12 cellular contexts compared by ENCODE assay signal in genomic region chr14:98137626-98138025, GRCh38.
DNase-seq lines count a peak whose midpoint lies in the region; ATAC-seq and TF ChIP-seq lines count a peak whose summit lies in the region.
"Had no signal": no experiment of that assay in that cellular context is flagged by ENCODE, and none has a peak within 500 bp of the region (broad histone marks: within the 10 kb centered on the region; RNA-seq: fewer than 3 reads in every experiment).

No MANE protein-coding gene starts in this region.

- peaks cover 0 to 4% (median 0%) of the 10 kb centered on the region in 11 experiments; a peak in 2 of 22 replicates for H3K27me3 ChIP-seq in BLaER1 treated with 17β-estradiol and CSF1 and Interleukin-3, amounts not matched to agents 10 nM and 100 nM
- H3K27me3 ChIP-seq in body of pancreas (no peaks in the 10 kb centered on the region), right lobe of liver (no peaks in the 10 kb centered on the region)
- H3K27me3 ChIP-seq: brain microvascular endothelial cell, right atrium auricular region had no signal

- no peak for DNase-seq in activated CD4-positive, alpha-beta memory T cell treated with anti-CD3 and anti-CD28 coated beads, Interleukin-2, amount 10 ng/mL, durations not matched to agents 7 days and 5 days
- peak; percentile 44 for DNase-seq in inferior parietal cortex (ENCODE audit: extremely low spot score)
- DNase-seq in body of pancreas: no peak
- DNase-seq in right lobe of liver: no peak
- DNase-seq in NCI-H2029 treated with DMSO at 0.1 percent for 48 hours (lab: John Stamatoyannopoulos, UW): no peak
- no peak for DNase-seq in ACHN
- DNase-seq: brain microvascular endothelial cell, GOT3, OCI-M1 had no signal

- no peaks in the 10 kb centered on the region for H3K9me3 Mint-ChIP-seq in activated CD4-positive, alpha-beta memory T cell treated with anti-CD3 and anti-CD28 coated beads, Interleukin-2, amount 10 ng/mL, durations not matched to agents 7 days and 5 days

- H3K4me1 ChIP-seq in BLaER1 treated with 17β-estradiol and CSF1 and Interleukin-3, amounts not matched to agents 10 nM and 100 nM: peaks cover 7 to 21% (median 17%) of the 10 kb centered on the region in 10 experiments; a peak in 19 of 20 replicates
- H3K4me1 ChIP-seq in ES-I3 (ENCODE audit: insufficient read depth, low read length) (peaks cover 11% of the 10 kb centered on the region), body of pancreas (no peaks in the 10 kb centered on the region), right lobe of liver (no peaks in the 10 kb centered on the region)
- H3K4me1 ChIP-seq: right atrium auricular region had no signal

- no peaks in the 10 kb centered on the region for H3K36me3 ChIP-seq in BLaER1 treated with 17β-estradiol and CSF1 and Interleukin-3, amounts not matched to agents 10 nM and 100 nM
- no peaks in the 10 kb centered on the region for H3K36me3 ChIP-seq in ES-I3 (ENCODE audit: insufficient read depth, low read length)
- no peaks in the 10 kb centered on the region for H3K36me3 ChIP-seq in body of pancreas (replicated peaks in 1 of 2; ENCODE audit: insufficient read depth in 1 of 2, low read depth in 2 of 2)
- H3K36me3 ChIP-seq in right lobe of liver: no peaks in the 10 kb centered on the region
- H3K36me3 ChIP-seq: brain microvascular endothelial cell, right atrium auricular region had no signal

- TF ChIP-seq CTCF in body of pancreas (IDR thresholded peaks at IDR 0.05) (peak in 2 of 7 experiments; percentile 8 to 11), right lobe of liver (IDR thresholded peaks at IDR 0.05) (no peak)

- POLR2A ChIA-PET in activated CD4-positive, alpha-beta memory T cell treated with anti-CD3 and anti-CD28 coated beads, Interleukin-2, amount 10 ng/mL, durations not matched to agents 7 days and 5 days (lab: Charles Lee): interaction anchor here (0.6 to 6.8 kb wide), 10 partner anchors 35 to 1136 kb away, joined by 3 to 64 read pairs (median 3); partner anchors contain the start of gene BCL11B

- H4K20me1 ChIP-seq in BLaER1 treated with 17β-estradiol and CSF1 and Interleukin-3, amounts not matched to agents 10 nM and 100 nM: no peaks in the 10 kb centered on the region

- H3K4me1 Mint-ChIP-seq in activated CD4-positive, alpha-beta memory T cell treated with anti-CD3 and anti-CD28 coated beads, Interleukin-2, amount 10 ng/mL, durations not matched to agents 7 days and 5 days: peaks cover 64% of the 10 kb centered on the region

- no peaks in the 10 kb centered on the region for H3K27me3 Mint-ChIP-seq in activated CD4-positive, alpha-beta memory T cell treated with anti-CD3 and anti-CD28 coated beads, Interleukin-2, amount 10 ng/mL, durations not matched to agents 7 days and 5 days

- H3K27ac Mint-ChIP-seq in activated CD4-positive, alpha-beta memory T cell treated with anti-CD3 and anti-CD28 coated beads, Interleukin-2, amount 10 ng/mL, durations not matched to agents 7 days and 5 days: peak overlapping the region; percentile 60

- WGBS in body of pancreas, 2 donors: 3% methylated on average over 7 of the region's 7 CpGs
- 7% methylated on average over 7 of the region's 7 CpGs for WGBS in right lobe of liver (ENCODE audit: insufficient coverage, low coverage, low lambda C conversion rate, missing lambda C conversion rate)

- no peaks in the 10 kb centered on the region for H3K9me3 ChIP-seq in BLaER1 treated with 17β-estradiol and CSF1 and Interleukin-3, amounts not matched to agents 10 nM and 100 nM (replicated peaks in 1 of 11)
- H3K9me3 ChIP-seq in ES-I3 (ENCODE audit: control insufficient read depth, insufficient read depth, low read length) (no peaks in the 10 kb centered on the region; the same call in 1 of the 2 replicates), body of pancreas (no peaks in the 10 kb centered on the region), right lobe of liver (no peaks in the 10 kb centered on the region)
- H3K9me3 ChIP-seq: right atrium auricular region had no signal

- peak overlapping the region in 7 of 11 experiments; percentile 5 to 46 (median 16); a peak in 9 of 22 replicates for H3K4me2 ChIP-seq in BLaER1 treated with 17β-estradiol and CSF1 and Interleukin-3, amounts not matched to agents 10 nM and 100 nM

- H3K9ac ChIP-seq in BLaER1 treated with 17β-estradiol and CSF1 and Interleukin-3, amounts not matched to agents 10 nM and 100 nM: no peak overlapping the region
- peak overlapping the region; percentile 9; the same call in 1 of the 2 replicates for H3K9ac ChIP-seq in ES-I3 (ENCODE audit: low read depth, low read length)

- H3K36me3 Mint-ChIP-seq in activated CD4-positive, alpha-beta memory T cell treated with anti-CD3 and anti-CD28 coated beads, Interleukin-2, amount 10 ng/mL, durations not matched to agents 7 days and 5 days (ENCODE audit: low read depth): peaks cover 3% of the 10 kb centered on the region

- no peak overlapping the region for H3K4me3 Mint-ChIP-seq in activated CD4-positive, alpha-beta memory T cell treated with anti-CD3 and anti-CD28 coated beads, Interleukin-2, amount 10 ng/mL, durations not matched to agents 7 days and 5 days

- intact Hi-C loops in body of pancreas (cut with DNase I): no loop called here
- intact Hi-C loops in right lobe of liver (cut with DNase I): no loop called here

- no peak overlapping the region for H3K27ac ChIP-seq in BLaER1 treated with 17β-estradiol and CSF1 and Interleukin-3, amounts not matched to agents 10 nM and 100 nM
- H3K27ac ChIP-seq in body of pancreas (no peak overlapping the region), right lobe of liver (no peak overlapping the region)
- H3K27ac ChIP-seq: brain microvascular endothelial cell, right atrium auricular region had no signal

- in situ Hi-C loops in ACHN (cut with HindIII; ENCODE audit: low pct_ligation_motif_present, low pct_unique_long_range_greater_than_20kb, low sequenced_read_pairs): no loop called here

- TF ChIP-seq POLR2A in body of pancreas (IDR thresholded peaks at IDR 0.05): no peak
- no peak for TF ChIP-seq POLR2A in right lobe of liver (IDR thresholded peaks at IDR 0.05)

- H3K4me3 ChIP-seq in BLaER1 treated with 17β-estradiol and CSF1 and Interleukin-3, amounts not matched to agents 10 nM and 100 nM: no peak overlapping the region
- H3K4me3 ChIP-seq in body of pancreas (no peak overlapping the region), right lobe of liver (no peak overlapping the region)
- H3K4me3 ChIP-seq: right atrium auricular region had no signal

- ATAC-seq in body of pancreas (no peak), right lobe of liver (no peak)

- CTCF ChIA-PET in activated CD4-positive, alpha-beta memory T cell treated with anti-CD3 and anti-CD28 coated beads, Interleukin-2, amount 10 ng/mL, durations not matched to agents 7 days and 5 days (lab: Charles Lee): interaction anchor here (0.7 to 8.2 kb wide), 19 partner anchors 15 to 1134 kb away, joined by 3 to 68 read pairs (median 5); partner anchors contain the start of gene BCL11B
